ENCODE assay signal across 8 cellular contexts in genomic region chr7:87628780-87629569, GRCh38. TPM values are rescaled to one million over a fixed set of nuclear protein-coding genes. Genes with fewer than 3 reads are reported as not detected.
A peak's percentile ranks its signal among the peaks of the same experiment; 100 is the strongest.
DNase-seq lines count a peak whose midpoint lies in the region; ATAC-seq, FAIRE-seq and TF ChIP-seq lines count a peak whose summit lies in the region.

No MANE protein-coding gene starts in this region.

- POLR2A ChIA-PET in IMR-90 (lab: Charles Lee; ENCODE audit: unreplicated experiment) = no interaction called here
- POLR2A ChIA-PET in activated B cell treated with CpG ODN at 0.5 μM for 24 hours (lab: Charles Lee) = interaction anchor here (0.6 to 2.6 kb wide), 4 partner anchors 29 to 591 kb away, joined by 3 to 12 read pairs (median 4); partner anchors contain the start of genes ABCB1 and ABCB4
- POLR2A ChIA-PET in HepG2 (lab: Yijun Ruan, JAX) = interaction anchor here (1.2 to 2.7 kb wide), 2 partner anchors 28 to 60 kb away, joined by 3 to 11 read pairs; partner anchors contain the start of gene ABCB1

- TF ChIP-seq POLR2A in IMR-90 (IDR thresholded peaks at IDR 0.05; ENCODE audit: low read depth, low read length) (no peak), HepG2 (IDR thresholded peaks at IDR 0.05; ENCODE audit: insufficient read depth in 1 of 2, low read depth in 2 of 2, low read length in 2 of 2) (no peak)

- no peak overlapping the region for H2BK5ac ChIP-seq in IMR-90 (ENCODE audit: low read depth, low read length, poor library complexity, severe bottlenecking)

- no peaks in the 10 kb centered on the region for H3K9me1 ChIP-seq in IMR-90 (ENCODE audit: insufficient read depth, low read length)

- peak overlapping the region; percentile 83 for H3K4me3 Mint-ChIP-seq in activated B cell treated with CpG ODN at 0.5 μM for 24 hours

- no peak overlapping the region for H4K91ac ChIP-seq in IMR-90 (ENCODE audit: insufficient read depth, low read depth, low read length)

- H3K4me2 ChIP-seq in IMR-90 (ENCODE audit: low read depth, low read length) (peak overlapping the region; percentile 71), HepG2 (ENCODE audit: low read depth, low read length) (peak overlapping the region; percentile 97)

- no peak overlapping the region for H3K23ac ChIP-seq in IMR-90 (ENCODE audit: low read depth, low read length)

- TF ChIP-seq EP300 in HepG2 (IDR thresholded peaks at IDR 0.05; ENCODE audit: low read depth in 2 of 2, low read length in 2 of 2) = no peak
- TF ChIP-seq EP300 in HepG2 (CRISPR knock-in tag; IDR thresholded peaks at IDR 0.05; ENCODE audit: borderline replicate concordance) = no peak

- no peak overlapping the region for H2BK15ac ChIP-seq in IMR-90 (ENCODE audit: low read depth, low read length)

- intact Hi-C loops in IMR-90 (cut with micrococcal nuclease) (loop anchor here (5.0 to 10.0 kb wide), 4 partner anchors 57 to 317 kb away; no protein-coding TSS in a partner anchor), activated B cell treated with CpG ODN at 0.5 μM for 24 hours (cut with micrococcal nuclease) (loop anchor here (1.0 to 10.0 kb wide), 8 partner anchors 29 to 588 kb away; partner anchors contain the start of genes ABCB1, ADAM22, CROT and DBF4), dorsolateral prefrontal cortex (cut with DNase I) (no loop called here), HepG2 (cut with micrococcal nuclease; ENCODE audit: unreplicated experiment) (loop anchor here (1.0 to 10.0 kb wide), 3 partner anchors 30 to 248 kb away; partner anchors contain the start of genes DBF4 and SLC25A40)

- no peaks in the 10 kb centered on the region for H3K79me1 ChIP-seq in IMR-90 (ENCODE audit: low read depth in 1 of 2, low read length in 2 of 2)

- H3K36me3 ChIP-seq in IMR-90 (ENCODE audit: control insufficient read depth, insufficient read depth, low read length) (no peaks in the 10 kb centered on the region), HepG2 (replicated peaks in 1 of 2; ENCODE audit: control insufficient read depth in 1 of 2, insufficient read depth in 2 of 2, low read length in 2 of 2) (no peaks in the 10 kb centered on the region)

- H2AK9ac ChIP-seq in IMR-90 (replicated peaks; ENCODE audit: low read depth, low read length, poor library complexity) = no peak overlapping the region

- H3K18ac ChIP-seq in IMR-90 (ENCODE audit: low read depth, low read length) = no peak overlapping the region

- H3K9ac ChIP-seq in IMR-90 (ENCODE audit: low read depth, low read length) (no peak overlapping the region), HepG2 (ENCODE audit: insufficient read depth, low read depth, low read length) (peak overlapping the region; percentile 29; the same call in 1 of the 2 replicates)

- H3K4me1 Mint-ChIP-seq in activated B cell treated with CpG ODN at 0.5 μM for 24 hours = peaks cover 11% of the 10 kb centered on the region

- H3K4me3 ChIP-seq in IMR-90 (ENCODE audit: insufficient read depth, low read depth, low read length) = peak overlapping the region; percentile 59
- peak overlapping the region; percentile 56 to 90 (median 76) for H3K4me3 ChIP-seq in dorsolateral prefrontal cortex
- H3K4me3 ChIP-seq in HepG2 (replicated peaks in 1 of 3; ENCODE audit: insufficient read depth in 1 of 3, low read depth in 2 of 3, low read length in 3 of 3) = peak overlapping the region; percentile 64 to 84 (median 66)

- CTCF ChIA-PET in IMR-90 (lab: Yijun Ruan, JAX) (interaction anchor here (0.6 kb wide), 1 partner anchor 253 kb away, joined by 3 read pairs; no protein-coding TSS in a partner anchor), activated B cell treated with CpG ODN at 0.5 μM for 24 hours (lab: Charles Lee) (interaction anchor here (1.8 kb wide), 1 partner anchor 29 kb away, joined by 4 read pairs; the partner anchor contains the start of gene ABCB1), HepG2 (lab: Yijun Ruan, JAX; ENCODE audit: low intra/inter-chr PET ratio, low total read pairs) (no interaction called here)

- no peak overlapping the region for H4K8ac ChIP-seq in IMR-90 (ENCODE audit: low read depth in 2 of 2, low read length in 2 of 2)

- no peak for FAIRE-seq in HepG2 (lab: Jason Lieb, UNC)

- no peaks in the 10 kb centered on the region for H3K79me2 ChIP-seq in HepG2 (ENCODE audit: insufficient read depth, low read length)

- no peak overlapping the region for H2BK120ac ChIP-seq in IMR-90 (ENCODE audit: low read depth, low read length)

- no peaks in the 10 kb centered on the region for H3K9me3 Mint-ChIP-seq in activated B cell treated with CpG ODN at 0.5 μM for 24 hours

- dilution Hi-C loops in IMR-90 (cut with HindIII; ENCODE audit: low sequenced_read_pairs, unreplicated experiment) = no loop called here

- H3K27ac Mint-ChIP-seq in activated B cell treated with CpG ODN at 0.5 μM for 24 hours = no peak overlapping the region

- H4K5ac ChIP-seq in IMR-90 (ENCODE audit: low read depth, low read length) = no peak overlapping the region

- H2BK20ac ChIP-seq in IMR-90 (ENCODE audit: low read depth, low read length) = no peak overlapping the region

- H3K9me3 ChIP-seq in IMR-90 (ENCODE audit: control insufficient read depth, insufficient read depth, low read length) = no peaks in the 10 kb centered on the region
- H3K9me3 ChIP-seq in HepG2 (ENCODE audit: low read length) = no peaks in the 10 kb centered on the region

- 2% methylated on average over 16 of the region's 39 CpGs; no CpG with 5 or more reads in 1 of the 2 experiments for WGBS in IMR-90 (ENCODE audit: extremely low coverage in 2 of 2, insufficient read length in 1 of 2), 2 experiments
- WGBS in HepG2 (ENCODE audit: low lambda C conversion rate) = 3% methylated on average over 30 of the region's 39 CpGs

- H3K36me3 Mint-ChIP-seq in activated B cell treated with CpG ODN at 0.5 μM for 24 hours (ENCODE audit: low read depth) = no peaks in the 10 kb centered on the region

- H4K20me1 ChIP-seq in IMR-90 (ENCODE audit: insufficient read depth, low read length) (no peaks in the 10 kb centered on the region), HepG2 (ENCODE audit: insufficient read depth, low read length) (no peaks in the 10 kb centered on the region)

- in situ Hi-C loops in Caki2 (cut with HindIII; ENCODE audit: low pct_unique_long_range_greater_than_20kb, low sequenced_read_pairs) = no loop called here
- in situ Hi-C loops in IMR-90 (cut with MboI; ENCODE audit: low sequenced_read_pairs) = no loop called here
- in situ Hi-C loops in HepG2 (cut with HindIII; ENCODE audit: extremely low pct_ligation_motif_present, low pct_unique_long_range_greater_than_20kb) = no loop called here

- H3K4me1 ChIP-seq in IMR-90 (ENCODE audit: control insufficient read depth, insufficient read depth, low read length) (no peaks in the 10 kb centered on the region; the same call in 1 of the 2 replicates), HepG2 (ENCODE audit: insufficient read depth, low read length) (peaks cover 14% of the 10 kb centered on the region; the same call in 1 of the 2 replicates)

- TF ChIP-seq RAD21 in IMR-90 (IDR thresholded peaks at IDR 0.05; ENCODE audit: low read length) (no peak), HepG2 (CRISPR knock-in tag; IDR thresholded peaks at IDR 0.05) (no peak)

- DNase-seq in Caki2 (ENCODE audit: low read depth) (peak; percentile 65), IMR-90 (no peak), activated B cell treated with CpG ODN at 0.5 μM for 24 hours (peak; percentile 44), dorsolateral prefrontal cortex (peak in 6 of 10 donors; percentile 21 to 73 (median 44)), HepG2 (ENCODE audit: low spot score) (peak; percentile 20)
- DNase-seq in stimulated activated CD4-positive, alpha-beta T cell treated with anti-CD3 and anti-CD28 coated beads, Interleukin-4, amount 100 ng/mL, for 1 hour = peak; percentile 32

- H2AFZ ChIP-seq in IMR-90 (replicated peaks; ENCODE audit: low read length, poor library complexity) (peak overlapping the region; percentile 98), HepG2 (ENCODE audit: low read length) (peak overlapping the region; percentile 86)

- H3K27me3 Mint-ChIP-seq in activated B cell treated with CpG ODN at 0.5 μM for 24 hours = peaks cover 8% of the 10 kb centered on the region

- BruUV-seq in IMR-90 (replicated peaks; lab: Mats Ljungman, UMichigan) (no TSS peak), HepG2 (replicated peaks; lab: Mats Ljungman, UMichigan) (no TSS peak)

- H3K27ac ChIP-seq in IMR-90 (ENCODE audit: insufficient read depth, low read length) (no peak overlapping the region), dorsolateral prefrontal cortex (peak overlapping the region in 48 of 59 donors; percentile 25 to 90 (median 76)), HepG2 (ENCODE audit: extremely low read length, insufficient read depth, low read length) (no peak overlapping the region)

- H3K27me3 ChIP-seq in IMR-90 (ENCODE audit: control insufficient read depth, insufficient read depth, low read length) (peaks cover 3% of the 10 kb centered on the region; the same call in 1 of the 2 replicates), dorsolateral prefrontal cortex (peaks cover 0 to 2% (median 0%) of the 10 kb centered on the region in 45 donors), HepG2 (ENCODE audit: control insufficient read depth in 1 of 2, insufficient read depth in 2 of 2, low read length in 2 of 2) (peaks cover 0 to 6% of the 10 kb centered on the region in 2 experiments; a peak in 1 of 5 replicates)

- H3K14ac ChIP-seq in IMR-90 (replicated peaks; ENCODE audit: low read depth, low read length) = no peak overlapping the region

- H3K56ac ChIP-seq in IMR-90 (ENCODE audit: extremely low read depth, insufficient read depth, low read length) = no peak overlapping the region

- no peak overlapping the region for H3K4ac ChIP-seq in IMR-90 (ENCODE audit: low read depth, low read length)

- ATAC-seq in IMR-90 (ENCODE audit: low read depth) (no peak), activated B cell treated with CpG ODN at 0.5 μM for 24 hours (ENCODE audit: low read depth) (peak; percentile 18), HepG2 (peak; percentile 77), GM18511 (IDR thresholded peaks at IDR 0.05; ENCODE audit: unreplicated experiment) (no peak), GM19455 (IDR thresholded peaks at IDR 0.05; ENCODE audit: unreplicated experiment) (no peak)

- TF ChIP-seq CTCF in IMR-90 (conservative IDR thresholded peaks at IDR 0.05; ENCODE audit: low read depth, low read length) (no peak), activated B cell treated with CpG ODN at 0.5 μM for 24 hours (IDR thresholded peaks at IDR 0.05) (no peak), dorsolateral prefrontal cortex (IDR thresholded peaks at IDR 0.05 in 54 of 56, conservative IDR thresholded peaks at IDR 0.05 in 2 of 56; ENCODE audit: low read depth in 1 of 56, partially characterized antibody in 56 of 56) (no peak), HepG2 (CRISPR knock-in tag; IDR thresholded peaks at IDR 0.05) (no peak)

- no peak overlapping the region for H2AK5ac ChIP-seq in IMR-90 (ENCODE audit: low read depth, low read length)

RNA-seq across cellular contexts. Expression of gene RUNDC3B, which starts 0.8 kb away (rescaled TPM):
- not detected in 2 replicates for total RNA-seq in Caki2 (2014; rRNA removed; shearing (Covaris generic); ENCODE audit: low replicate concordance)
- total RNA-seq in IMR-90 (2012; rRNA removed) (0.28 and 0.36 TPM in 2 replicates), activated B cell treated with CpG ODN at 0.5 μM for 24 hours (0.10 and 0.47 TPM in 2 replicates), dorsolateral prefrontal cortex (10 to 100 TPM; 15.3 to 54.9 (median 31.2) TPM), HepG2 (2016; rRNA removed; fragmentation: Illumina TruSeq; extraction: Trizol) (1.3 and 1.5 TPM in 2 replicates)
- polyA plus RNA-seq in IMR-90 (2012; rRNA removed) (0.03 and 0.19 TPM in 2 replicates), HepG2 (2011; rRNA removed) (0.16 and 0.28 TPM in 2 replicates)
- 0.04 TPM in 1 of 2 replicates, not detected in the other for polyA plus RNA-seq in IMR-90 (2012; cell fraction: cytosol; rRNA removed)
- 0.07 and 0.09 TPM in 2 replicates for polyA plus RNA-seq in IMR-90 (2012; cell fraction: nucleus; rRNA removed; ENCODE audit: low replicate concordance)
- total RNA-seq in HepG2 (2016; cell fraction: cytosol; rRNA removed; fragmentation: Illumina TruSeq; extraction: Trizol; ENCODE audit: low read depth) = 0.26 and 0.40 TPM in 2 replicates
- 0.67 and 1.2 TPM in 2 replicates for total RNA-seq in HepG2 (2016; cell fraction: insoluble cytoplasmic fraction; rRNA removed; fragmentation: Illumina TruSeq; extraction: Trizol)
- 0.31 and 0.56 TPM in 2 replicates for total RNA-seq in HepG2 (2016; cell fraction: membrane; rRNA removed; fragmentation: Illumina TruSeq; extraction: Trizol)
- 0.78 and 1.2 TPM in 2 replicates for total RNA-seq in HepG2 (2016; cell fraction: nucleus; rRNA removed; fragmentation: Illumina TruSeq; extraction: Trizol)
- polyA plus RNA-seq in HepG2 (2011; cell fraction: cytosol; rRNA removed) = 0.11 and 0.15 TPM in 2 replicates
- polyA plus RNA-seq in HepG2 (2011; cell fraction: nucleus; rRNA removed) = 0.16 TPM in 1 of 2 replicates, not detected in the other
- 0.29 and 0.40 TPM in 2 replicates for polyA plus RNA-seq in HepG2 (2012)
- polyA plus RNA-seq in HepG2 (2016; cell fraction: cytosol; fragmentation: Illumina TruSeq; extraction: Trizol; ENCODE audit: low read depth) = 0.03 and 0.09 TPM in 2 replicates
- polyA plus RNA-seq in HepG2 (2016; cell fraction: insoluble cytoplasmic fraction; fragmentation: Illumina TruSeq; extraction: Trizol; ENCODE audit: low read depth) = 0.87 and 1.9 TPM in 2 replicates
- polyA plus RNA-seq in HepG2 (2016; cell fraction: membrane; fragmentation: Illumina TruSeq; extraction: Trizol; ENCODE audit: low read depth) = 0.31 and 0.34 TPM in 2 replicates
- polyA plus RNA-seq in HepG2 (2016; cell fraction: nucleus; fragmentation: Illumina TruSeq; extraction: Trizol; ENCODE audit: insufficient read depth, low read depth) = 0.47 and 1.0 TPM in 2 replicates
- polyA minus RNA-seq in HepG2 (2011; rRNA and poly(A)+ RNA removed; ENCODE audit: low replicate concordance) = 0.54 TPM in 1 of 2 replicates, not detected in the other
- 0.53 and 0.99 TPM in 2 replicates for polyA minus RNA-seq in HepG2 (2011; cell fraction: cytosol; rRNA and poly(A)+ RNA removed)
- polyA minus RNA-seq in HepG2 (2011; cell fraction: nucleus; rRNA and poly(A)+ RNA removed) = 1.3 and 3.1 TPM in 2 replicates

RNA-seq across cellular contexts. Expression of gene ABCB1, which starts 28.3 kb away (rescaled TPM):
- 9.0 and 9.8 TPM in 2 replicates for total RNA-seq in Caki2 (2014; rRNA removed; shearing (Covaris generic); ENCODE audit: low replicate concordance)
- total RNA-seq in IMR-90 (2012; rRNA removed) (0.83 and 0.90 TPM in 2 replicates), activated B cell treated with CpG ODN at 0.5 μM for 24 hours (4.1 and 4.7 TPM in 2 replicates), dorsolateral prefrontal cortex (10 to 100 TPM in 119 of 120 experiments, 1 to 10 TPM in 1; 8.0 to 92.3 (median 31.9) TPM), HepG2 (2016; rRNA removed; fragmentation: Illumina TruSeq; extraction: Trizol) (25.9 and 42.8 TPM in 2 replicates)
- polyA plus RNA-seq in IMR-90 (2012; rRNA removed) (0.72 and 0.80 TPM in 2 replicates), HepG2 (2011; rRNA removed) (52.6 and 79.9 TPM in 2 replicates)
- polyA plus RNA-seq in IMR-90 (2012; cell fraction: cytosol; rRNA removed) = 0.21 and 0.93 TPM in 2 replicates
- 0.75 and 1.8 TPM in 2 replicates for polyA plus RNA-seq in IMR-90 (2012; cell fraction: nucleus; rRNA removed; ENCODE audit: low replicate concordance)
- total RNA-seq in HepG2 (2016; cell fraction: cytosol; rRNA removed; fragmentation: Illumina TruSeq; extraction: Trizol; ENCODE audit: low read depth) = 5.0 and 6.3 TPM in 2 replicates
- 22.6 and 44.1 TPM in 2 replicates for total RNA-seq in HepG2 (2016; cell fraction: insoluble cytoplasmic fraction; rRNA removed; fragmentation: Illumina TruSeq; extraction: Trizol)
- total RNA-seq in HepG2 (2016; cell fraction: membrane; rRNA removed; fragmentation: Illumina TruSeq; extraction: Trizol) = 7.6 and 7.9 TPM in 2 replicates
- 42.9 and 51.8 TPM in 2 replicates for total RNA-seq in HepG2 (2016; cell fraction: nucleus; rRNA removed; fragmentation: Illumina TruSeq; extraction: Trizol)
- 47.0 and 67.2 TPM in 2 replicates for polyA plus RNA-seq in HepG2 (2011; cell fraction: cytosol; rRNA removed)
- 47.8 and 75.8 TPM in 2 replicates for polyA plus RNA-seq in HepG2 (2011; cell fraction: nucleus; rRNA removed)
- 21.6 and 34.5 TPM in 2 replicates for polyA plus RNA-seq in HepG2 (2012)
- polyA plus RNA-seq in HepG2 (2016; cell fraction: cytosol; fragmentation: Illumina TruSeq; extraction: Trizol; ENCODE audit: low read depth) = 2.7 and 3.2 TPM in 2 replicates
- 16.4 and 17.9 TPM in 2 replicates for polyA plus RNA-seq in HepG2 (2016; cell fraction: insoluble cytoplasmic fraction; fragmentation: Illumina TruSeq; extraction: Trizol; ENCODE audit: low read depth)
- polyA plus RNA-seq in HepG2 (2016; cell fraction: membrane; fragmentation: Illumina TruSeq; extraction: Trizol; ENCODE audit: low read depth) = 4.7 and 5.0 TPM in 2 replicates
- polyA plus RNA-seq in HepG2 (2016; cell fraction: nucleus; fragmentation: Illumina TruSeq; extraction: Trizol; ENCODE audit: insufficient read depth, low read depth) = 44.6 and 47.8 TPM in 2 replicates
- 64.0 TPM in 1 of 2 replicates, not detected in the other for polyA minus RNA-seq in HepG2 (2011; rRNA and poly(A)+ RNA removed; ENCODE audit: low replicate concordance)
- polyA minus RNA-seq in HepG2 (2011; cell fraction: cytosol; rRNA and poly(A)+ RNA removed) = 34.7 and 55.1 TPM in 2 replicates
- 53.6 and 84.8 TPM in 2 replicates for polyA minus RNA-seq in HepG2 (2011; cell fraction: nucleus; rRNA and poly(A)+ RNA removed)

Comparison
In these comparisons a context has a peak if more than half of its experiments do, and no peak if none do; other contexts are left out.
1. ATAC-seq: peak in activated B cell treated with CpG ODN at 0.5 μM for 24 hours (single experiment) and HepG2 (single experiment); none in IMR-90 (single experiment), GM18511 (single experiment) and GM19455 (single experiment).
2. H3K27ac ChIP-seq: peak in dorsolateral prefrontal cortex (48 of 59); none in IMR-90 (single experiment) and HepG2 (single experiment).
3. RNA of gene RUNDC3B, which starts 0.8 kb away (total RNA-seq): 15.3 to 54.9 TPM in dorsolateral prefrontal cortex; 0.26 to 1.5 TPM in HepG2, 0.10 to 0.47 TPM in activated B cell treated with CpG ODN at 0.5 μM for 24 hours, 0.28 to 0.36 TPM in IMR-90 and not detected in Caki2; every median in the first group is over 4 times any median in the second.
4. intact Hi-C loops: an anchor here in IMR-90 (5.0 to 10.0 kb wide), activated B cell treated with CpG ODN at 0.5 μM for 24 hours (1.0 to 10.0 kb wide) and HepG2 (1.0 to 10.0 kb wide); none called in dorsolateral prefrontal cortex.
5. Peak in every context shown above with its lines, with median percentiles within 50 percentile points of each other: H3K4me3 ChIP-seq.